2 cellular contexts compared by ENCODE assay signal in the genomic region with DNA sequence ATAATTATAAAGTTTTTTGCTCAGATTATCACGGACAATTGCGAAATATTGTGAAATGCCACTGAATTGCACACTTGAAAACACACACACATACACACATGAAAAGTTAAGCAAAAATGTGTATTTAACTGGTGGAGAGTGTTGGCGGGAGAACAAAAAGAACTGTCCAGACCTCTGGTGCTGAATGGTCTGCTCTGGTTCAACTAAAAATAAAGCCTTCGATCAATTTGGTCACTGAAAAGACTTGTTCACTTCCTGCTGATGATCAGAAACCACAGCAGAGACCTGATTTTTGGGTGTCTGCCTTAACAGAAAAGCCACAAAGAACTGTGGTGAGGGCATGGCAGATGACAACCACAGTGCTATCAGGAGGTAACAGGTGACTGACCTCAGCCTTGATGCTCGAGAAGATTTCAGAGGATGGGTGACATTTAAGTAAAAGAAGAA.
A peak's percentile ranks its signal among the peaks of the same experiment; 100 is the strongest.
TF ChIP-seq lines count a peak whose summit lies in the region.

No MANE protein-coding gene starts in this region.

TF ChIP-seq in SK-N-SH, 30 proteins besides CTCF, POLR2A, EP300 and RAD21 (continued from another document):
- peak; percentile 93 for TF ChIP-seq REST (IDR thresholded peaks at IDR 0.05; ENCODE audit: low read depth, low read length)
TF ChIP-seq in SK-N-SH: peak in this region for 1.

TF ChIP-seq in SK-N-SH treated with all-trans-retinoic acid at 6 μM for 48 hours, 23 proteins besides CTCF, POLR2A, EP300 and RAD21 (continued from another document):
- TF ChIP-seq, protein P1, sequence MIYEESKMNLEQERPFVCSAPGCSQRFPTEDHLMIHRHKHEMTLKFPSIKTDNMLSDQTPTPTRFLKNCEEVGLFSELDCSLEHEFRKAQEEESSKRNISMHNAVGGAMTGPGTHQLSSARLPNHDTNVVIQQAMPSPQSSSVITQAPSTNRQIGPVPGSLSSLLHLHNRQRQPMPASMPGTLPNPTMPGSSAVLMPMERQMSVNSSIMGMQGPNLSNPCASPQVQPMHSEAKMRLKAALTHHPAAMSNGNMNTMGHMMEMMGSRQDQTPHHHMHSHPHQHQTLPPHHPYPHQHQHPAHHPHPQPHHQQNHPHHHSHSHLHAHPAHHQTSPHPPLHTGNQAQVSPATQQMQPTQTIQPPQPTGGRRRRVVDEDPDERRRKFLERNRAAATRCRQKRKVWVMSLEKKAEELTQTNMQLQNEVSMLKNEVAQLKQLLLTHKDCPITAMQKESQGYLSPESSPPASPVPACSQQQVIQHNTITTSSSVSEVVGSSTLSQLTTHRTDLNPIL (CRISPR knock-in tag; IDR thresholded peaks at IDR 0.05; ENCODE audit: low read depth): no peak
- TF ChIP-seq, protein P2, sequence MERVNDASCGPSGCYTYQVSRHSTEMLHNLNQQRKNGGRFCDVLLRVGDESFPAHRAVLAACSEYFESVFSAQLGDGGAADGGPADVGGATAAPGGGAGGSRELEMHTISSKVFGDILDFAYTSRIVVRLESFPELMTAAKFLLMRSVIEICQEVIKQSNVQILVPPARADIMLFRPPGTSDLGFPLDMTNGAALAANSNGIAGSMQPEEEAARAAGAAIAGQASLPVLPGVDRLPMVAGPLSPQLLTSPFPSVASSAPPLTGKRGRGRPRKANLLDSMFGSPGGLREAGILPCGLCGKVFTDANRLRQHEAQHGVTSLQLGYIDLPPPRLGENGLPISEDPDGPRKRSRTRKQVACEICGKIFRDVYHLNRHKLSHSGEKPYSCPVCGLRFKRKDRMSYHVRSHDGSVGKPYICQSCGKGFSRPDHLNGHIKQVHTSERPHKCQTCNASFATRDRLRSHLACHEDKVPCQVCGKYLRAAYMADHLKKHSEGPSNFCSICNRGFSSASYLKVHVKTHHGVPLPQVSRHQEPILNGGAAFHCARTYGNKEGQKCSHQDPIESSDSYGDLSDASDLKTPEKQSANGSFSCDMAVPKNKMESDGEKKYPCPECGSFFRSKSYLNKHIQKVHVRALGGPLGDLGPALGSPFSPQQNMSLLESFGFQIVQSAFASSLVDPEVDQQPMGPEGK (CRISPR knock-in tag; IDR thresholded peaks at IDR 0.05; ENCODE audit: borderline replicate concordance): no peak
- TF ChIP-seq, protein P3, sequence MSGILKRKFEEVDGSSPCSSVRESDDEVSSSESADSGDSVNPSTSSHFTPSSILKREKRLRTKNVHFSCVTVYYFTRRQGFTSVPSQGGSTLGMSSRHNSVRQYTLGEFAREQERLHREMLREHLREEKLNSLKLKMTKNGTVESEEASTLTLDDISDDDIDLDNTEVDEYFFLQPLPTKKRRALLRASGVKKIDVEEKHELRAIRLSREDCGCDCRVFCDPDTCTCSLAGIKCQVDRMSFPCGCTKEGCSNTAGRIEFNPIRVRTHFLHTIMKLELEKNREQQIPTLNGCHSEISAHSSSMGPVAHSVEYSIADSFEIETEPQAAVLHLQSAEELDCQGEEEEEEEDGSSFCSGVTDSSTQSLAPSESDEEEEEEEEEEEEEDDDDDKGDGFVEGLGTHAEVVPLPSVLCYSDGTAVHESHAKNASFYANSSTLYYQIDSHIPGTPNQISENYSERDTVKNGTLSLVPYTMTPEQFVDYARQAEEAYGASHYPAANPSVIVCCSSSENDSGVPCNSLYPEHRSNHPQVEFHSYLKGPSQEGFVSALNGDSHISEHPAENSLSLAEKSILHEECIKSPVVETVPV (CRISPR knock-in tag; IDR thresholded peaks at IDR 0.05): no peak
- no peak for TF ChIP-seq ZNF565 (CRISPR knock-in tag; conservative IDR thresholded peaks at IDR 0.05; ENCODE audit: low read depth)
- TF ChIP-seq SNAI2 (CRISPR knock-in tag; IDR thresholded peaks at IDR 0.05): no peak
- TF ChIP-seq ZNF8 (CRISPR knock-in tag; IDR thresholded peaks at IDR 0.05): no peak
- no peak for TF ChIP-seq POU6F1 (CRISPR knock-in tag; IDR thresholded peaks at IDR 0.05; ENCODE audit: borderline replicate concordance, low read depth)
- no peak for TF ChIP-seq ZC3H10 (CRISPR knock-in tag; IDR thresholded peaks at IDR 0.05)
- TF ChIP-seq GLIS3 (CRISPR knock-in tag; IDR thresholded peaks at IDR 0.05): no peak
- TF ChIP-seq, protein P4, sequence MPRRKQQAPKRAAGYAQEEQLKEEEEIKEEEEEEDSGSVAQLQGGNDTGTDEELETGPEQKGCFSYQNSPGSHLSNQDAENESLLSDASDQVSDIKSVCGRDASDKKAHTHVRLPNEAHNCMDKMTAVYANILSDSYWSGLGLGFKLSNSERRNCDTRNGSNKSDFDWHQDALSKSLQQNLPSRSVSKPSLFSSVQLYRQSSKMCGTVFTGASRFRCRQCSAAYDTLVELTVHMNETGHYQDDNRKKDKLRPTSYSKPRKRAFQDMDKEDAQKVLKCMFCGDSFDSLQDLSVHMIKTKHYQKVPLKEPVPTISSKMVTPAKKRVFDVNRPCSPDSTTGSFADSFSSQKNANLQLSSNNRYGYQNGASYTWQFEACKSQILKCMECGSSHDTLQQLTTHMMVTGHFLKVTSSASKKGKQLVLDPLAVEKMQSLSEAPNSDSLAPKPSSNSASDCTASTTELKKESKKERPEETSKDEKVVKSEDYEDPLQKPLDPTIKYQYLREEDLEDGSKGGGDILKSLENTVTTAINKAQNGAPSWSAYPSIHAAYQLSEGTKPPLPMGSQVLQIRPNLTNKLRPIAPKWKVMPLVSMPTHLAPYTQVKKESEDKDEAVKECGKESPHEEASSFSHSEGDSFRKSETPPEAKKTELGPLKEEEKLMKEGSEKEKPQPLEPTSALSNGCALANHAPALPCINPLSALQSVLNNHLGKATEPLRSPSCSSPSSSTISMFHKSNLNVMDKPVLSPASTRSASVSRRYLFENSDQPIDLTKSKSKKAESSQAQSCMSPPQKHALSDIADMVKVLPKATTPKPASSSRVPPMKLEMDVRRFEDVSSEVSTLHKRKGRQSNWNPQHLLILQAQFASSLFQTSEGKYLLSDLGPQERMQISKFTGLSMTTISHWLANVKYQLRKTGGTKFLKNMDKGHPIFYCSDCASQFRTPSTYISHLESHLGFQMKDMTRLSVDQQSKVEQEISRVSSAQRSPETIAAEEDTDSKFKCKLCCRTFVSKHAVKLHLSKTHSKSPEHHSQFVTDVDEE (CRISPR knock-in tag; IDR thresholded peaks at IDR 0.05): no peak
